1 cellular context compared by ENCODE assay signal in genomic region chr11:10307411-10308207, GRCh38.
A peak's percentile ranks its signal among the peaks of the same experiment; 100 is the strongest.
TF ChIP-seq lines count a peak whose summit lies in the region.

No MANE protein-coding gene starts in this region.

TF ChIP-seq in H1, 55 proteins besides CTCF, POLR2A, EP300 and RAD21 (continued from another document):
- TF ChIP-seq ATF3 (IDR thresholded peaks at IDR 0.05; ENCODE audit: insufficient read depth, low read depth, low read length) (0 out of 2 replicates have a peak, but pooled peaks have one; percentile 45), HDAC2 (IDR thresholded peaks at IDR 0.05; ENCODE audit: borderline replicate concordance in 1 of 2, low read depth in 2 of 2, low read length in 2 of 2) (no peak), USF2 (IDR thresholded peaks at IDR 0.05; ENCODE audit: low read length) (no peak; the same call in 1 of the 2 replicates), EZH2 (IDR thresholded peaks at IDR 0.05; ENCODE audit: low read depth, low read length, severe bottlenecking) (no peak), TCF12 (IDR thresholded peaks at IDR 0.05; ENCODE audit: low read depth, low read length) (0 out of 2 replicates have a peak, but pooled peaks have one; percentile 5), SRF (IDR thresholded peaks at IDR 0.05; ENCODE audit: low read depth, low read length) (no peak; the same call in 1 of the 2 replicates), BCL11A (IDR thresholded peaks at IDR 0.05; ENCODE audit: low read depth in 2 of 2, low read length in 2 of 2) (no peak), SUZ12 (IDR thresholded peaks at IDR 0.05; ENCODE audit: low read length) (no peak), GTF2F1 (IDR thresholded peaks at IDR 0.05; ENCODE audit: borderline replicate concordance, low read depth, low read length) (no peak), JUN (IDR thresholded peaks at IDR 0.05; ENCODE audit: low read depth, low read length) (no peak), CBX5 (IDR thresholded peaks at IDR 0.05; ENCODE audit: low read depth, low read length) (no peak), ASH2L (IDR thresholded peaks at IDR 0.05; ENCODE audit: low read length) (peak; percentile 93), CHD1 (IDR thresholded peaks at IDR 0.05; ENCODE audit: low read depth, low read length) (no peak; the same call in none of the 2 replicates), SP1 (IDR thresholded peaks at IDR 0.05; ENCODE audit: low read depth, low read length) (no peak), RFX5 (IDR thresholded peaks at IDR 0.05; ENCODE audit: borderline replicate concordance, low read depth, low read length) (no peak), BRCA1 (IDR thresholded peaks at IDR 0.05; ENCODE audit: low read depth, low read length) (no peak; the same call in 1 of the 2 replicates), CREB1 (IDR thresholded peaks at IDR 0.05) (peak; percentile 62; the same call in 1 of the 2 replicates), ATF2 (IDR thresholded peaks at IDR 0.05; ENCODE audit: low read length) (peak; percentile 37), NRF1 (IDR thresholded peaks at IDR 0.05; ENCODE audit: low read depth, low read length) (no peak), SP4 (IDR thresholded peaks at IDR 0.05; ENCODE audit: low read length) (peak; percentile 90; the same call in 1 of the 2 replicates), SIRT6 (IDR thresholded peaks at IDR 0.05; ENCODE audit: low read length) (no peak), CBX8 (IDR thresholded peaks at IDR 0.05; ENCODE audit: borderline replicate concordance, low read depth, low read length) (no peak), RNF2 (IDR thresholded peaks at IDR 0.05; ENCODE audit: borderline replicate concordance, low read depth, low read length, missing control alignments, poor library complexity, severe bottlenecking) (no peak), KDM4A (IDR thresholded peaks at IDR 0.05; ENCODE audit: low read depth, low read length, severe bottlenecking) (peak; percentile 50), HDAC6 (IDR thresholded peaks at IDR 0.05; ENCODE audit: low read depth, low read length) (no peak), POU5F1 (IDR thresholded peaks at IDR 0.05; ENCODE audit: low read depth, low read length) (peak; percentile 33; the same call in 1 of the 2 replicates), JUND (IDR thresholded peaks at IDR 0.05; ENCODE audit: low read length) (peak; percentile 86), E2F6 (IDR thresholded peaks at IDR 0.05) (peak; percentile 56), TAF1 (IDR thresholded peaks at IDR 0.05; ENCODE audit: low read depth, low read length) (no peak), CTBP2 (IDR thresholded peaks at IDR 0.05; ENCODE audit: borderline replicate concordance, insufficient read depth, insufficient read length, low read length) (no peak), CEBPB (IDR thresholded peaks at IDR 0.05; ENCODE audit: low read depth, low read length) (peak; percentile 95), TAF7 (optimal IDR thresholded peaks at IDR 0.05; ENCODE audit: borderline replicate concordance, low read depth, low read length) (peak; percentile 94), SIX5 (IDR thresholded peaks at IDR 0.05; ENCODE audit: low read depth, low read length) (no peak), POLR2AphosphoS5 (IDR thresholded peaks at IDR 0.05; ENCODE audit: low read depth, low read length) (peak; percentile 94), EGR1 (IDR thresholded peaks at IDR 0.05; ENCODE audit: borderline replicate concordance, low read depth, low read length) (peak; percentile 32; the same call in 1 of the 2 replicates), FOSL1 (IDR thresholded peaks at IDR 0.05; ENCODE audit: insufficient read depth, low read depth, low read length) (peak; percentile 33; the same call in 1 of the 2 replicates), GABPA (IDR thresholded peaks at IDR 0.05; ENCODE audit: borderline replicate concordance, insufficient read depth, low read length) (no peak), CHD2 (IDR thresholded peaks at IDR 0.05; ENCODE audit: low read length) (no peak)
- TF ChIP-seq, protein P1, sequence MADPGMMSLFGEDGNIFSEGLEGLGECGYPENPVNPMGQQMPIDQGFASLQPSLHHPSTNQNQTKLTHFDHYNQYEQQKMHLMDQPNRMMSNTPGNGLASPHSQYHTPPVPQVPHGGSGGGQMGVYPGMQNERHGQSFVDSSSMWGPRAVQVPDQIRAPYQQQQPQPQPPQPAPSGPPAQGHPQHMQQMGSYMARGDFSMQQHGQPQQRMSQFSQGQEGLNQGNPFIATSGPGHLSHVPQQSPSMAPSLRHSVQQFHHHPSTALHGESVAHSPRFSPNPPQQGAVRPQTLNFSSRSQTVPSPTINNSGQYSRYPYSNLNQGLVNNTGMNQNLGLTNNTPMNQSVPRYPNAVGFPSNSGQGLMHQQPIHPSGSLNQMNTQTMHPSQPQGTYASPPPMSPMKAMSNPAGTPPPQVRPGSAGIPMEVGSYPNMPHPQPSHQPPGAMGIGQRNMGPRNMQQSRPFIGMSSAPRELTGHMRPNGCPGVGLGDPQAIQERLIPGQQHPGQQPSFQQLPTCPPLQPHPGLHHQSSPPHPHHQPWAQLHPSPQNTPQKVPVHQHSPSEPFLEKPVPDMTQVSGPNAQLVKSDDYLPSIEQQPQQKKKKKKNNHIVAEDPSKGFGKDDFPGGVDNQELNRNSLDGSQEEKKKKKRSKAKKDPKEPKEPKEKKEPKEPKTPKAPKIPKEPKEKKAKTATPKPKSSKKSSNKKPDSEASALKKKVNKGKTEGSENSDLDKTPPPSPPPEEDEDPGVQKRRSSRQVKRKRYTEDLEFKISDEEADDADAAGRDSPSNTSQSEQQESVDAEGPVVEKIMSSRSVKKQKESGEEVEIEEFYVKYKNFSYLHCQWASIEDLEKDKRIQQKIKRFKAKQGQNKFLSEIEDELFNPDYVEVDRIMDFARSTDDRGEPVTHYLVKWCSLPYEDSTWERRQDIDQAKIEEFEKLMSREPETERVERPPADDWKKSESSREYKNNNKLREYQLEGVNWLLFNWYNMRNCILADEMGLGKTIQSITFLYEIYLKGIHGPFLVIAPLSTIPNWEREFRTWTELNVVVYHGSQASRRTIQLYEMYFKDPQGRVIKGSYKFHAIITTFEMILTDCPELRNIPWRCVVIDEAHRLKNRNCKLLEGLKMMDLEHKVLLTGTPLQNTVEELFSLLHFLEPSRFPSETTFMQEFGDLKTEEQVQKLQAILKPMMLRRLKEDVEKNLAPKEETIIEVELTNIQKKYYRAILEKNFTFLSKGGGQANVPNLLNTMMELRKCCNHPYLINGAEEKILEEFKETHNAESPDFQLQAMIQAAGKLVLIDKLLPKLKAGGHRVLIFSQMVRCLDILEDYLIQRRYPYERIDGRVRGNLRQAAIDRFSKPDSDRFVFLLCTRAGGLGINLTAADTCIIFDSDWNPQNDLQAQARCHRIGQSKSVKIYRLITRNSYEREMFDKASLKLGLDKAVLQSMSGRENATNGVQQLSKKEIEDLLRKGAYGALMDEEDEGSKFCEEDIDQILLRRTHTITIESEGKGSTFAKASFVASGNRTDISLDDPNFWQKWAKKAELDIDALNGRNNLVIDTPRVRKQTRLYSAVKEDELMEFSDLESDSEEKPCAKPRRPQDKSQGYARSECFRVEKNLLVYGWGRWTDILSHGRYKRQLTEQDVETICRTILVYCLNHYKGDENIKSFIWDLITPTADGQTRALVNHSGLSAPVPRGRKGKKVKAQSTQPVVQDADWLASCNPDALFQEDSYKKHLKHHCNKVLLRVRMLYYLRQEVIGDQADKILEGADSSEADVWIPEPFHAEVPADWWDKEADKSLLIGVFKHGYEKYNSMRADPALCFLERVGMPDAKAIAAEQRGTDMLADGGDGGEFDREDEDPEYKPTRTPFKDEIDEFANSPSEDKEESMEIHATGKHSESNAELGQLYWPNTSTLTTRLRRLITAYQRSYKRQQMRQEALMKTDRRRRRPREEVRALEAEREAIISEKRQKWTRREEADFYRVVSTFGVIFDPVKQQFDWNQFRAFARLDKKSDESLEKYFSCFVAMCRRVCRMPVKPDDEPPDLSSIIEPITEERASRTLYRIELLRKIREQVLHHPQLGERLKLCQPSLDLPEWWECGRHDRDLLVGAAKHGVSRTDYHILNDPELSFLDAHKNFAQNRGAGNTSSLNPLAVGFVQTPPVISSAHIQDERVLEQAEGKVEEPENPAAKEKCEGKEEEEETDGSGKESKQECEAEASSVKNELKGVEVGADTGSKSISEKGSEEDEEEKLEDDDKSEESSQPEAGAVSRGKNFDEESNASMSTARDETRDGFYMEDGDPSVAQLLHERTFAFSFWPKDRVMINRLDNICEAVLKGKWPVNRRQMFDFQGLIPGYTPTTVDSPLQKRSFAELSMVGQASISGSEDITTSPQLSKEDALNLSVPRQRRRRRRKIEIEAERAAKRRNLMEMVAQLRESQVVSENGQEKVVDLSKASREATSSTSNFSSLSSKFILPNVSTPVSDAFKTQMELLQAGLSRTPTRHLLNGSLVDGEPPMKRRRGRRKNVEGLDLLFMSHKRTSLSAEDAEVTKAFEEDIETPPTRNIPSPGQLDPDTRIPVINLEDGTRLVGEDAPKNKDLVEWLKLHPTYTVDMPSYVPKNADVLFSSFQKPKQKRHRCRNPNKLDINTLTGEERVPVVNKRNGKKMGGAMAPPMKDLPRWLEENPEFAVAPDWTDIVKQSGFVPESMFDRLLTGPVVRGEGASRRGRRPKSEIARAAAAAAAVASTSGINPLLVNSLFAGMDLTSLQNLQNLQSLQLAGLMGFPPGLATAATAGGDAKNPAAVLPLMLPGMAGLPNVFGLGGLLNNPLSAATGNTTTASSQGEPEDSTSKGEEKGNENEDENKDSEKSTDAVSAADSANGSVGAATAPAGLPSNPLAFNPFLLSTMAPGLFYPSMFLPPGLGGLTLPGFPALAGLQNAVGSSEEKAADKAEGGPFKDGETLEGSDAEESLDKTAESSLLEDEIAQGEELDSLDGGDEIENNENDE (IDR thresholded peaks at IDR 0.05; ENCODE audit: insufficient replicate concordance, low read length) = no peak
